28 cellular contexts compared by ENCODE assay signal in the genomic region with DNA sequence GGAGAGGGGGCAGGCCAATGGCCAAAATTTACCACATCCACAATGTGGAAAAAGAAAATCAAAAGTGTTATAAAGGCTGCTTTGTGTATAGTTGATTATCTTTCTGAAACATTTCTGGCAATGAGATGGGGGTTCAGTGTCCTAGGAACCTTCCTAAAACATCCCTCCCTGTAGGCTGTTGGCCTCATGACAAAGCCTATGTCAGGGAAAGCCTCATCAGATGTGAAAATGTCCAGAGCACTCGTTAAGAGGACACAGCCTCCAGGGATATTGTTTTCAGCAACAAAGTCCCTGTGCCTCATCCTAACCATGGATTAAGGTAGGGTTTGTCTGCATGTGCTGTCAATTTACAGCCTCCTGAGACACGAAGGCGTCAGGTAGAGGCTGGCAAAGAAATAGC. TPM values are rescaled to one million over a fixed set of nuclear protein-coding genes. Genes with fewer than 3 reads are reported as not detected.
"Had no signal": no experiment of that assay in that cellular context is flagged by ENCODE, and none has a peak within 500 bp of the region (broad histone marks: within the 10 kb centered on the region; RNA-seq: fewer than 3 reads in every experiment).

No MANE protein-coding gene starts in this region.

- H3K4me1 Mint-ChIP-seq: activated naive CD4-positive, alpha-beta T cell treated with anti-CD3 and anti-CD28 coated beads, Interleukin-2, amount 50 U/mL, for 24 hours had no signal

- H3K9me3 ChIP-seq: breast epithelium, Peyer's patch had no signal

- DNase-seq: activated CD4-positive, alpha-beta T cell treated with anti-CD3 and anti-CD28 coated beads for 48 hours; activated CD4-positive, alpha-beta T cell treated with anti-CD3 and anti-CD28 coated beads, Interleukin-2, amount 50 U/mL, for 4 hours; activated CD4-positive, CD25-positive, alpha-beta regulatory T cell treated with anti-CD3 and anti-CD28 coated beads, Interleukin-2, amount 50 U/mL, for 72 hours; activated CD8-positive, alpha-beta T cell treated with anti-CD3 and anti-CD28 coated beads, Interleukin-2, amount 10 ng/mL, durations not matched to agents 7 days and 5 days; activated effector memory CD4-positive, alpha-beta T cell treated with Interleukin-2 at 50 U/mL for 16 hours; activated naive CD4-positive, alpha-beta T cell; activated T-cell treated with anti-CD3 and anti-CD28 coated beads, Interleukin-2, amount 50 U/mL, for 24 hours; aorta; caudate nucleus; NCI-H1092; NCI-H1417; NCI-H1694; NCI-H2029; NCI-H2107; NCI-H2171 treated with DMSO at 0.1 percent for 48 hours; NCI-H226; NCI-H526; NCI-H82; Peyer's patch; SHP77 treated with DMSO at 0.1 percent for 48 hours; T-helper 17 cell; T-helper 9 cell had no signal

- H3K9me3 Mint-ChIP-seq: activated naive CD4-positive, alpha-beta T cell treated with anti-CD3 and anti-CD28 coated beads, Interleukin-2, amount 50 U/mL, for 24 hours; activated T-cell treated with anti-CD3 and anti-CD28 coated beads, Interleukin-2, amount 50 U/mL, for 24 hours; activated T-helper 1 cell treated with anti-CD3 and anti-CD28 coated beads, Interleukin-12 subunit alpha, Interleukin-12 subunit beta, Interleukin-2, Interleukin-4 antibody, amounts not matched to agents 30 ng/mL and 10 ng/mL and 1 ng/mL, durations not matched to agents 14 hours and 24 hours and 36 hours had no signal

- ATAC-seq: activated CD8-positive, alpha-beta T cell treated with anti-CD3 and anti-CD28 coated beads, Interleukin-2, amount 10 ng/mL, durations not matched to agents 7 days and 5 days; T-helper 17 cell; WTC11 had no signal

- H3K27me3 ChIP-seq: breast epithelium, Peyer's patch had no signal

- H3K27ac ChIP-seq: breast epithelium, Peyer's patch had no signal

- H3K36me3 ChIP-seq: breast epithelium, Peyer's patch had no signal

- H3K27ac Mint-ChIP-seq: activated CD8-positive, alpha-beta T cell treated with anti-CD3 and anti-CD28 coated beads, Interleukin-2, amount 10 ng/mL, durations not matched to agents 7 days and 5 days; activated naive CD4-positive, alpha-beta T cell treated with anti-CD3 and anti-CD28 coated beads, Interleukin-2, amount 50 U/mL, for 24 hours; activated T-cell treated with anti-CD3 and anti-CD28 coated beads, Interleukin-2, amount 50 U/mL, for 24 hours; activated T-helper 1 cell treated with anti-CD3 and anti-CD28 coated beads, Interleukin-12 subunit alpha, Interleukin-12 subunit beta, Interleukin-2, Interleukin-4 antibody, amounts not matched to agents 30 ng/mL and 10 ng/mL and 1 ng/mL, durations not matched to agents 14 hours and 24 hours and 36 hours; T-helper 17 cell; WTC11 had no signal

- H3K36me3 Mint-ChIP-seq: activated naive CD4-positive, alpha-beta T cell treated with anti-CD3 and anti-CD28 coated beads, Interleukin-2, amount 50 U/mL, for 24 hours; WTC11 had no signal

- H3K4me3 Mint-ChIP-seq: activated CD8-positive, alpha-beta T cell treated with anti-CD3 and anti-CD28 coated beads, Interleukin-2, amount 10 ng/mL, durations not matched to agents 7 days and 5 days; activated naive CD4-positive, alpha-beta T cell treated with anti-CD3 and anti-CD28 coated beads, Interleukin-2, amount 50 U/mL, for 24 hours; activated T-cell treated with anti-CD3 and anti-CD28 coated beads, Interleukin-2, amount 50 U/mL, for 24 hours; activated T-helper 1 cell treated with anti-CD3 and anti-CD28 coated beads, Interleukin-12 subunit alpha, Interleukin-12 subunit beta, Interleukin-2, Interleukin-4 antibody, amounts not matched to agents 30 ng/mL and 10 ng/mL and 1 ng/mL, durations not matched to agents 14 hours and 24 hours and 36 hours; T-helper 17 cell; WTC11 had no signal

- H3K27me3 Mint-ChIP-seq: activated naive CD4-positive, alpha-beta T cell treated with anti-CD3 and anti-CD28 coated beads, Interleukin-2, amount 50 U/mL, for 24 hours had no signal

- H3K4me1 ChIP-seq: breast epithelium, Peyer's patch had no signal

- H3K4me3 ChIP-seq: breast epithelium, Peyer's patch had no signal

RNA-seq across cellular contexts. Expression of gene SUN3, which starts 17.0 kb away (rescaled TPM):
- total RNA-seq: activated T-helper 1 cell treated with anti-CD3 and anti-CD28 coated beads, Interleukin-12 subunit alpha, Interleukin-12 subunit beta, Interleukin-2, Interleukin-4 antibody, amounts not matched to agents 30 ng/mL and 10 ng/mL and 1 ng/mL, durations not matched to agents 14 hours and 24 hours and 36 hours; aorta; breast epithelium; LHCN-M2; NCI-H460; Peyer's patch; T-helper 17 cell; WTC11 had no signal
- polyA plus RNA-seq: aorta had no signal

RNA-seq across cellular contexts. Expression of gene C7orf57, which starts 23.4 kb away (rescaled TPM):
- total RNA-seq: aorta, breast epithelium, NCI-H460, Peyer's patch had no signal
- polyA plus RNA-seq: aorta had no signal
